In the genomic region with DNA sequence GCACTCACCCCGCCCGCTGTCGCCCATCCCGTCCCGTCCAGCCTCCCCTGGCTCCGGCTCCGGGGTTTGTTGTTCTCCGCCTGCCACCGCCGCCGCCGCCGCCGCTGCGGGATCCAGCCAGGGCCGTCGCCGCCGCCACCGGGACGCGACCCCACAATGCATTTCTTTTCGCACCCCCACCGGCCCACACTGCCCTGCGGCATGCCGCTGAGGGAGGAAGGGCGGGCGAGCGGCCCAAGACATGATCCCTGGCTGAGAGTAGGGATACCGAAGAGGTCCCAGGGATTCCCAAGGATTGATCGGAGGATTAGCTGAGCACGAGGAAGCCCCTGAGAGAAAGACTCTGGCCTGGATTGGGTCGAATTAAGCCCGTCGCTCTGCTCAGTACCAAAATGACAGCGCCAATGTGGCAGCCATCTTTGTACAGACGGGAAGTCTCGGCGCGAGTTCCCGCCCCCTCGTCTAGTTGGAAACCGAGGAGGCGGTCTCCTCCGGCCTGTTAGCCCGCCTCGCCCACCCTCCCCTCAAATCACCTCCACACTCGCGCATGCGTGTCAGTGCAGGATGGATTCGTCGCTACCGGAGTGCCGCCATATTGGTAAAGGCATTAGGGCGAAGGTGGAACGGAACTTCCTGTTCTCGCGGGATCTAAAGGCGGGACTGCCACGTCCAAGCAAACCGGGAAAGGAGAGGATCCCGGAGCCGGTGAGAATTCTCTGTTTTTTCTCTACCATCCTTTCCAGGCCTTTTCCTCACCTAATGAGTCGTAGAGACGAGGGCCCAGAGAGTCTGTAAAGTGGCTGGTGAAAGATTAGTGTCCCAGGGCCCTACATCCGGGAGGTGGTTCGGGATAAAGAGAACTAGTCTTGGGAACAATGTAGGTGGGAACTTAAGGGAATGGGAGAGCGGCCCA, we compare ENCODE assay signal across 8 cellular contexts. TPM values are rescaled to one million over a fixed set of nuclear protein-coding genes. Genes with fewer than 3 reads are reported as not detected.
DNase-seq lines count a peak whose midpoint lies in the region; ATAC-seq lines count a peak whose summit lies in the region.

A gene (minus strand): TSS at position 432 of the 913 bp plus-strand sequence. CDS start 189 bp downstream, at position 243.
A gene with protein sequence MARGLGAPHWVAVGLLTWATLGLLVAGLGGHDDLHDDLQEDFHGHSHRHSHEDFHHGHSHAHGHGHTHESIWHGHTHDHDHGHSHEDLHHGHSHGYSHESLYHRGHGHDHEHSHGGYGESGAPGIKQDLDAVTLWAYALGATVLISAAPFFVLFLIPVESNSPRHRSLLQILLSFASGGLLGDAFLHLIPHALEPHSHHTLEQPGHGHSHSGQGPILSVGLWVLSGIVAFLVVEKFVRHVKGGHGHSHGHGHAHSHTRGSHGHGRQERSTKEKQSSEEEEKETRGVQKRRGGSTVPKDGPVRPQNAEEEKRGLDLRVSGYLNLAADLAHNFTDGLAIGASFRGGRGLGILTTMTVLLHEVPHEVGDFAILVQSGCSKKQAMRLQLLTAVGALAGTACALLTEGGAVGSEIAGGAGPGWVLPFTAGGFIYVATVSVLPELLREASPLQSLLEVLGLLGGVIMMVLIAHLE (plus strand): TSS at position 634 of the 913 bp plus-strand sequence. CDS start 379 bp downstream, outside the sequence.

- H3K27me3 Mint-ChIP-seq in activated T-cell treated with anti-CD3 and anti-CD28 coated beads, Interleukin-2, amount 50 U/mL, for 72 hours (ENCODE audit: low read depth): no peaks in the 10 kb centered on the region

- ATAC-seq in GM21786 (IDR thresholded peaks at IDR 0.05; ENCODE audit: unreplicated experiment) (peak; percentile 45), esophagus mucosa (peak; percentile 82)
- peak; percentile 50 to 51 for ATAC-seq in activated T-cell treated with anti-CD3 and anti-CD28 coated beads, Interleukin-2, amount 50 U/mL, for 72 hours (replicated peaks in 1 of 2)

- H3K27ac Mint-ChIP-seq in activated T-cell treated with anti-CD3 and anti-CD28 coated beads, Interleukin-2, amount 50 U/mL, for 72 hours: peak within 1 kb of the TSS; percentile 100

- peaks cover 61% of the 10 kb centered on the region for H3K4me1 ChIP-seq in muscle layer of colon (ENCODE audit: insufficient read depth, low read length)

- H3K36me3 ChIP-seq in muscle layer of colon (ENCODE audit: insufficient read depth, low read length): peaks cover 44% of the 10 kb centered on the region

- peak within 1 kb of the TSS; percentile 99 for H3K27ac ChIP-seq in muscle layer of colon (ENCODE audit: low read depth, low read length)

- no peaks in the 10 kb centered on the region for H3K9me3 Mint-ChIP-seq in activated T-cell treated with anti-CD3 and anti-CD28 coated beads, Interleukin-2, amount 50 U/mL, for 72 hours

- no peaks in the 10 kb centered on the region for H3K9me3 ChIP-seq in muscle layer of colon (ENCODE audit: low read length)

- no peaks in the 10 kb centered on the region for H3K27me3 ChIP-seq in muscle layer of colon (ENCODE audit: control insufficient read depth in 1 of 2, insufficient read depth in 2 of 2, low read length in 2 of 2)

- peak within 1 kb of the TSS; percentile 64 to 95 for H3K4me3 ChIP-seq in muscle layer of colon (ENCODE audit: low read depth in 1 of 2, low read length in 2 of 2)

- H3K4me3 Mint-ChIP-seq in activated T-cell treated with anti-CD3 and anti-CD28 coated beads, Interleukin-2, amount 50 U/mL, for 72 hours: peak within 1 kb of the TSS; percentile 98 to 100

- peaks cover 76% of the 10 kb centered on the region for H3K4me1 Mint-ChIP-seq in activated T-cell treated with anti-CD3 and anti-CD28 coated beads, Interleukin-2, amount 50 U/mL, for 72 hours (ENCODE audit: low read depth)

- peak within 1 kb of the TSS; percentile 82 for H3K9ac ChIP-seq in muscle layer of colon (ENCODE audit: low read length)

- H3K36me3 Mint-ChIP-seq in activated T-cell treated with anti-CD3 and anti-CD28 coated beads, Interleukin-2, amount 50 U/mL, for 72 hours (ENCODE audit: insufficient read depth in 2 of 2): peaks cover 25 to 34% of the 10 kb centered on the region in 2 donors

- peak; percentile 97 for DNase-seq in DMS153 (lab: John Stamatoyannopoulos, UW)
- DNase-seq in Kasumi-1 (lab: John Stamatoyannopoulos, UW): peak; percentile 93 to 96
- DNase-seq in RKO (ENCODE audit: low spot score): peak; percentile 97
- peak; percentile 97 to 98 for DNase-seq in activated T-cell treated with anti-CD3 and anti-CD28 coated beads, Interleukin-2, amount 50 U/mL, for 72 hours
- peak; percentile 96 to 97 for DNase-seq in stimulated activated CD8-positive, alpha-beta memory T cell treated with anti-CD3 and anti-CD28 coated beads, Interleukin-7, amount 100 ng/mL, for 1 hour (ENCODE audit: low read depth in 2 of 2)

RNA-seq across cellular contexts. Expression of the first gene that starts in this region (rescaled TPM):
- total RNA-seq in activated T-cell treated with anti-CD3 and anti-CD28 coated beads, Interleukin-2, amount 50 U/mL, for 72 hours: 10 to 100 TPM; 55.6 to 57.5 TPM
- 19.6 TPM for total RNA-seq in esophagus mucosa

RNA-seq across cellular contexts. Expression of the second gene that starts in this region (rescaled TPM):
- 10 to 100 TPM; 56.1 to 58.3 TPM for total RNA-seq in activated T-cell treated with anti-CD3 and anti-CD28 coated beads, Interleukin-2, amount 50 U/mL, for 72 hours
- total RNA-seq in esophagus mucosa: 31.1 TPM

Comparison
In these comparisons a context has a peak if more than half of its experiments do, and no peak if none do; other contexts are left out.
1. Peak in every context shown above with its lines: DNase-seq, ATAC-seq, H3K4me3 ChIP-seq and H3K27ac ChIP-seq.